23 cellular contexts compared by ENCODE assay signal in genomic region chr5:168432903-168433302, GRCh38.
DNase-seq lines count a peak whose midpoint lies in the region; ATAC-seq and TF ChIP-seq lines count a peak whose summit lies in the region.
"Had no signal": no experiment of that assay in that cellular context is flagged by ENCODE, and none has a peak within 500 bp of the region (broad histone marks: within the 10 kb centered on the region; RNA-seq: fewer than 3 reads in every experiment).

No MANE protein-coding gene starts in this region.

- TF ChIP-seq CTCF in GM12865 (IDR thresholded peaks at IDR 0.05; ENCODE audit: insufficient read depth, low read depth, low read length, missing control alignments), result no peak

- no peak overlapping the region for H3K4me3 Mint-ChIP-seq in stimulated activated naive CD8-positive, alpha-beta T cell treated with anti-CD3 and anti-CD28 coated beads, Interleukin-15, amount 100 ng/mL, for 72 hours
- H3K4me3 Mint-ChIP-seq: CD14-positive monocyte, GM23338, T-cell had no signal

- H3K4me3 ChIP-seq in GM12865 (ENCODE audit: low read depth, low read length), result no peak overlapping the region
- H3K4me3 ChIP-seq: GM23338, K562 had no signal

- ATAC-seq in GM19351 (IDR thresholded peaks at IDR 0.05; ENCODE audit: unreplicated experiment) (peak; percentile 55), HG03095 (IDR thresholded peaks at IDR 0.05; ENCODE audit: unreplicated experiment) (peak; percentile 68), GM19397 (IDR thresholded peaks at IDR 0.05; ENCODE audit: unreplicated experiment) (no peak)
- ATAC-seq in stimulated activated naive CD8-positive, alpha-beta T cell treated with anti-CD3 and anti-CD28 coated beads, Interleukin-15, amount 100 ng/mL, for 72 hours, result no peak
- ATAC-seq: GM23338, HCT116, K562, PC-3, SK-N-SH treated with all-trans-retinoic acid at 6 μM for 48 hours, T-cell had no signal

- H3K27ac Mint-ChIP-seq in stimulated activated naive CD8-positive, alpha-beta T cell treated with anti-CD3 and anti-CD28 coated beads, Interleukin-15, amount 100 ng/mL, for 72 hours, result no peak overlapping the region
- H3K27ac Mint-ChIP-seq: CD14-positive monocyte, GM23338, T-cell had no signal

- DNase-seq in GM12865 (ENCODE audit: low read depth) (peak; percentile 31), MV-4-11 (lab: John Stamatoyannopoulos, UW) (peak; percentile 35), foreskin melanocyte (no peak)
- no peak for DNase-seq in stimulated activated naive CD8-positive, alpha-beta T cell treated with anti-CD3 and anti-CD28 coated beads, Interleukin-15, amount 100 ng/mL, for 72 hours
- no peak for DNase-seq in effector CD8-positive, alpha-beta T cell (lab: John Stamatoyannopoulos, UW)
- DNase-seq: 8988T, DMS79, NCI-H1048, NCI-H1436, NCI-H1930, NCI-H226, NCI-H524, PC-3, SIG-M5, T-cell had no signal

- H3K9me3 Mint-ChIP-seq in stimulated activated naive CD8-positive, alpha-beta T cell treated with anti-CD3 and anti-CD28 coated beads, Interleukin-15, amount 100 ng/mL, for 72 hours, result no peaks in the 10 kb centered on the region
- H3K9me3 Mint-ChIP-seq: GM23338, T-cell had no signal

- peaks cover 20% of the 10 kb centered on the region for H3K27me3 Mint-ChIP-seq in stimulated activated naive CD8-positive, alpha-beta T cell treated with anti-CD3 and anti-CD28 coated beads, Interleukin-15, amount 100 ng/mL, for 72 hours

- H3K4me1 Mint-ChIP-seq in stimulated activated naive CD8-positive, alpha-beta T cell treated with anti-CD3 and anti-CD28 coated beads, Interleukin-15, amount 100 ng/mL, for 72 hours, result no peaks in the 10 kb centered on the region
- H3K4me1 Mint-ChIP-seq: CD14-positive monocyte, T-cell had no signal

Comparison
In these comparisons a context has a peak if more than half of its experiments do, and no peak if none do; other contexts are left out.
1. DNase-seq: peak in GM12865 (single experiment) and MV-4-11 (single experiment); none in stimulated activated naive CD8-positive, alpha-beta T cell treated with anti-CD3 and anti-CD28 coated beads, Interleukin-15, amount 100 ng/mL, for 72 hours (0 of 2), effector CD8-positive, alpha-beta T cell (single experiment) and foreskin melanocyte (single experiment).
2. ATAC-seq: peak in GM19351 (single experiment) and HG03095 (single experiment); none in stimulated activated naive CD8-positive, alpha-beta T cell treated with anti-CD3 and anti-CD28 coated beads, Interleukin-15, amount 100 ng/mL, for 72 hours (single experiment) and GM19397 (single experiment).